Comparison of ENCODE assay signal across 1 cellular context in genomic region chr6:116695398-116695797, GRCh38.
A peak's percentile ranks its signal among the peaks of the same experiment; 100 is the strongest.
TF ChIP-seq lines count a peak whose summit lies in the region.

No MANE protein-coding gene starts in this region.

TF ChIP-seq in GM12878, 131 proteins besides CTCF, POLR2A, EP300 and RAD21:
- 0 out of 2 replicates have a peak, but pooled peaks have one; percentile 10 for TF ChIP-seq PKNOX1 (IDR thresholded peaks at IDR 0.05)
- TF ChIP-seq LARP7 (IDR thresholded peaks at IDR 0.05) = no peak
- peak; percentile 6; the same call in 1 of the 2 replicates for TF ChIP-seq SPI1 (IDR thresholded peaks at IDR 0.05; ENCODE audit: borderline replicate concordance, insufficient read depth, low read depth, low read length)
- no peak for TF ChIP-seq MEF2A (IDR thresholded peaks at IDR 0.05; ENCODE audit: insufficient read depth, low read depth, low read length)
- TF ChIP-seq ATF2 (IDR thresholded peaks at IDR 0.05; ENCODE audit: low read length) = 0 out of 2 replicates have a peak, but pooled peaks have one; percentile 28
